In genomic region chr6:144621332-144621731, GRCh38 we compare ENCODE assay signal across 14 cellular contexts.
A peak's percentile ranks its signal among the peaks of the same experiment; 100 is the strongest.
DNase-seq lines count a peak whose midpoint lies in the region; ATAC-seq and TF ChIP-seq lines count a peak whose summit lies in the region.
"Had no signal": no experiment of that assay in that cellular context is flagged by ENCODE, and none has a peak within 500 bp of the region (broad histone marks: within the 10 kb centered on the region; RNA-seq: fewer than 3 reads in every experiment).

No MANE protein-coding gene starts in this region.

- no CpG with 5 or more reads among the region's 4 CpGs for WGBS in IMR-90 (ENCODE audit: extremely low coverage in 2 of 2, insufficient read length in 1 of 2), 2 experiments
- WGBS in mesendoderm (ENCODE audit: extremely low coverage, insufficient coverage, low lambda C conversion rate), result no CpG with 5 or more reads among the region's 4 CpGs

- intact Hi-C loops in IMR-90 (cut with micrococcal nuclease), result no loop called here

- H3K9me3 ChIP-seq in IMR-90 (ENCODE audit: control insufficient read depth, insufficient read depth, low read length) (no peaks in the 10 kb centered on the region), T-helper 17 cell (ENCODE audit: control insufficient read depth, low read length, poor library complexity, severe bottlenecking) (no peaks in the 10 kb centered on the region)
- H3K9me3 ChIP-seq: Caco-2, HAP-1 had no signal

- H3K27ac ChIP-seq in IMR-90 (ENCODE audit: insufficient read depth, low read length), result no peak overlapping the region
- H3K27ac ChIP-seq in mesendoderm (ENCODE audit: low read depth, low read length), result no peak overlapping the region
- no peak overlapping the region for H3K27ac ChIP-seq in coronary artery

- H3K4me1 ChIP-seq in IMR-90 (ENCODE audit: control insufficient read depth, insufficient read depth, low read length) (no peaks in the 10 kb centered on the region), mesendoderm (ENCODE audit: control insufficient read depth, low read depth, low read length) (no peaks in the 10 kb centered on the region)

- H3K79me1 ChIP-seq in IMR-90 (ENCODE audit: low read depth in 1 of 2, low read length in 2 of 2) (no peaks in the 10 kb centered on the region), mesendoderm (ENCODE audit: low read length) (no peaks in the 10 kb centered on the region)

- H3K14ac ChIP-seq in IMR-90 (replicated peaks; ENCODE audit: low read depth, low read length), result no peak overlapping the region

- H2BK15ac ChIP-seq in IMR-90 (ENCODE audit: low read depth, low read length), result no peak overlapping the region
- H2BK15ac ChIP-seq in mesendoderm (replicated peaks; ENCODE audit: low read depth), result no peak overlapping the region

- H2BK5ac ChIP-seq in IMR-90 (ENCODE audit: low read depth, low read length, poor library complexity, severe bottlenecking) (no peak overlapping the region), mesendoderm (ENCODE audit: low read length) (no peak overlapping the region)

- no TSS peak for BruUV-seq in IMR-90 (replicated peaks; lab: Mats Ljungman, UMichigan)

- peaks cover 37% of the 10 kb centered on the region for H3K4me1 Mint-ChIP-seq in T-helper 17 cell

- no peak overlapping the region for H3K4me3 ChIP-seq in IMR-90 (ENCODE audit: insufficient read depth, low read depth, low read length)
- no peak overlapping the region for H3K4me3 ChIP-seq in mesendoderm (ENCODE audit: low read length)
- no peak overlapping the region for H3K4me3 ChIP-seq in coronary artery
- H3K4me3 ChIP-seq: HAP-1 had no signal

- H3K18ac ChIP-seq in IMR-90 (ENCODE audit: low read depth, low read length) (no peak overlapping the region), mesendoderm (ENCODE audit: low read length) (no peak overlapping the region)

- no peak overlapping the region for H3K9ac ChIP-seq in IMR-90 (ENCODE audit: low read depth, low read length)
- no peak overlapping the region for H3K9ac ChIP-seq in mesendoderm (ENCODE audit: low read length)

- H3K27me3 ChIP-seq in IMR-90 (ENCODE audit: control insufficient read depth, insufficient read depth, low read length), result no peaks in the 10 kb centered on the region
- no peaks in the 10 kb centered on the region for H3K27me3 ChIP-seq in mesendoderm (ENCODE audit: insufficient read depth, low read length, poor library complexity)

- H4K5ac ChIP-seq in IMR-90 (ENCODE audit: low read depth, low read length) (no peak overlapping the region), mesendoderm (ENCODE audit: low read length) (no peak overlapping the region)

- no peak overlapping the region for H4K91ac ChIP-seq in IMR-90 (ENCODE audit: insufficient read depth, low read depth, low read length)

- H3K4me2 ChIP-seq in IMR-90 (ENCODE audit: low read depth, low read length) (no peak overlapping the region), mesendoderm (ENCODE audit: low read length) (no peak overlapping the region)

- H3K4ac ChIP-seq in IMR-90 (ENCODE audit: low read depth, low read length) (no peak overlapping the region), mesendoderm (ENCODE audit: low read depth, low read length) (no peak overlapping the region)

- H3K9me1 ChIP-seq in IMR-90 (ENCODE audit: insufficient read depth, low read length), result no peaks in the 10 kb centered on the region

- DNase-seq in CMK (ENCODE audit: low read depth) (peak; percentile 17), IMR-90 (no peak), T-helper 17 cell (no peak), mesendoderm (peak; percentile 68), coronary artery (ENCODE audit: low spot score) (no peak)
- DNase-seq: C1 segment of cervical spinal cord; CD4-positive, alpha-beta memory T cell; DMS153; DND-41; GOT3; HFFc6 had no signal

- no peak for TF ChIP-seq POLR2A in IMR-90 (IDR thresholded peaks at IDR 0.05; ENCODE audit: low read depth, low read length)

- H3K27me3 Mint-ChIP-seq in T-helper 17 cell, result no peaks in the 10 kb centered on the region
- H3K27me3 Mint-ChIP-seq: CD4-positive, alpha-beta memory T cell had no signal

- H3K36me3 ChIP-seq in IMR-90 (ENCODE audit: control insufficient read depth, insufficient read depth, low read length) (no peaks in the 10 kb centered on the region), mesendoderm (ENCODE audit: control insufficient read depth, insufficient read depth, low read length) (no peaks in the 10 kb centered on the region)
- H3K36me3 ChIP-seq: HAP-1 had no signal

- TF ChIP-seq RAD21 in IMR-90 (IDR thresholded peaks at IDR 0.05; ENCODE audit: low read length), result no peak

- H4K20me1 ChIP-seq in IMR-90 (ENCODE audit: insufficient read depth, low read length), result no peaks in the 10 kb centered on the region

- ATAC-seq in IMR-90 (ENCODE audit: low read depth) (no peak), T-helper 17 cell (no peak), GM21528 (IDR thresholded peaks at IDR 0.05; ENCODE audit: low FRiP score, unreplicated experiment) (no peak)

- no peak overlapping the region for H4K8ac ChIP-seq in IMR-90 (ENCODE audit: low read depth in 2 of 2, low read length in 2 of 2)
- no peak overlapping the region for H4K8ac ChIP-seq in mesendoderm (ENCODE audit: low read depth, low read length)

- dilution Hi-C loops in IMR-90 (cut with HindIII; ENCODE audit: low sequenced_read_pairs, unreplicated experiment), result no loop called here

- no peak overlapping the region for H3K4me3 Mint-ChIP-seq in T-helper 17 cell
- H3K4me3 Mint-ChIP-seq: CD4-positive, alpha-beta memory T cell; HFFc6 had no signal

- no peak overlapping the region for H3K56ac ChIP-seq in IMR-90 (ENCODE audit: extremely low read depth, insufficient read depth, low read length)
- H3K56ac ChIP-seq in mesendoderm (ENCODE audit: low read length), result no peak overlapping the region

- no peak overlapping the region for H2AK9ac ChIP-seq in IMR-90 (replicated peaks; ENCODE audit: low read depth, low read length, poor library complexity)

- peak overlapping the region; percentile 69 for H3K27ac Mint-ChIP-seq in T-helper 17 cell
- H3K27ac Mint-ChIP-seq: HFFc6 had no signal

- peaks cover 4% of the 10 kb centered on the region for H3K36me3 Mint-ChIP-seq in T-helper 17 cell (ENCODE audit: low read depth)

- no peak overlapping the region for H2AFZ ChIP-seq in IMR-90 (replicated peaks; ENCODE audit: low read length, poor library complexity)

- no peak for TF ChIP-seq CTCF in IMR-90 (conservative IDR thresholded peaks at IDR 0.05; ENCODE audit: low read depth, low read length)
- no peak for TF ChIP-seq CTCF in coronary artery (IDR thresholded peaks at IDR 0.05)

- H3K79me2 ChIP-seq in mesendoderm (ENCODE audit: control insufficient read depth, insufficient read depth, low read length), result no peaks in the 10 kb centered on the region

- H2BK20ac ChIP-seq in IMR-90 (ENCODE audit: low read depth, low read length), result no peak overlapping the region

- in situ Hi-C loops in IMR-90 (cut with MboI; ENCODE audit: low sequenced_read_pairs), result no loop called here

- H2AK5ac ChIP-seq in IMR-90 (ENCODE audit: low read depth, low read length), result no peak overlapping the region
- no peak overlapping the region for H2AK5ac ChIP-seq in mesendoderm (ENCODE audit: low read length)

- POLR2A ChIA-PET in IMR-90 (lab: Charles Lee; ENCODE audit: unreplicated experiment), result no interaction called here

- H2BK120ac ChIP-seq in IMR-90 (ENCODE audit: low read depth, low read length) (no peak overlapping the region), mesendoderm (ENCODE audit: low read depth, low read length) (no peak overlapping the region)

- H3K23ac ChIP-seq in IMR-90 (ENCODE audit: low read depth, low read length), result no peak overlapping the region
- no peak overlapping the region for H3K23ac ChIP-seq in mesendoderm (ENCODE audit: low read length)

- CTCF ChIA-PET in IMR-90 (lab: Yijun Ruan, JAX), result no interaction called here

TF ChIP-seq in IMR-90, 13 proteins besides CTCF, POLR2A, EP300 and RAD21:
- TF ChIP-seq MXI1 (IDR thresholded peaks at IDR 0.05; ENCODE audit: borderline replicate concordance, low read depth, low read length), result no peak
- TF ChIP-seq BHLHE40 (IDR thresholded peaks at IDR 0.05; ENCODE audit: low read depth, low read length), result no peak
- TF ChIP-seq CEBPB (IDR thresholded peaks at IDR 0.05; ENCODE audit: low read depth, low read length), result peak; percentile 37; the same call in 1 of the 2 replicates

Comparison
In these comparisons a context has a peak if more than half of its experiments do, and no peak if none do; other contexts are left out.
1. DNase-seq: peak in CMK (single experiment) and mesendoderm (single experiment); none in IMR-90 (single experiment), T-helper 17 cell (0 of 3) and coronary artery (single experiment).